8 cellular contexts compared by ENCODE assay signal in genomic region chr4:47705326-47705981, GRCh38.
A peak's percentile ranks its signal among the peaks of the same experiment; 100 is the strongest.
DNase-seq lines count a peak whose midpoint lies in the region; ATAC-seq and TF ChIP-seq lines count a peak whose summit lies in the region.
"Had no signal": no experiment of that assay in that cellular context is flagged by ENCODE, and none has a peak within 500 bp of the region (broad histone marks: within the 10 kb centered on the region; RNA-seq: fewer than 3 reads in every experiment).

No MANE protein-coding gene starts in this region.

- no peak overlapping the region for H2AFZ ChIP-seq in parathyroid adenoma

- ATAC-seq in HG02970 (IDR thresholded peaks at IDR 0.05; ENCODE audit: low FRiP score, unreplicated experiment), result no peak
- ATAC-seq: gastroesophageal sphincter had no signal

- peak overlapping the region; percentile 63 for H3K4me2 ChIP-seq in parathyroid adenoma (ENCODE audit: low read length)

- no peak for TF ChIP-seq CTCF in GM20000 (IDR thresholded peaks at IDR 0.05; ENCODE audit: extremely low read depth, missing control alignments)
- peak; percentile 19 for TF ChIP-seq CTCF in parathyroid adenoma (IDR thresholded peaks at IDR 0.05)

- TF ChIP-seq POLR2A in erythroblast (IDR thresholded peaks at IDR 0.05; ENCODE audit: low read length), result no peak

- H3K9ac ChIP-seq in parathyroid adenoma, result no peak overlapping the region

- H3K9me3 ChIP-seq in parathyroid adenoma (ENCODE audit: control insufficient read depth, low read length), result no peaks in the 10 kb centered on the region
- H3K9me3 ChIP-seq: gastroesophageal sphincter had no signal

- H3K79me2 ChIP-seq in parathyroid adenoma, result no peaks in the 10 kb centered on the region

- DNase-seq in GM20000 (ENCODE audit: low spot score), result peak; percentile 8
- DNase-seq in NCI-H510A treated with DMSO at 0.1 percent for 48 hours (lab: John Stamatoyannopoulos, UW), result peak; percentile 15
- DNase-seq in erythroblast (lab: John Stamatoyannopoulos, UW), result peak; percentile 45 to 49
- DNase-seq in stimulated activated naive CD4-positive, alpha-beta T cell (lab: John Stamatoyannopoulos, UW), result no peak
- no peak for DNase-seq in NCI-H2029 (lab: John Stamatoyannopoulos, UW)

- H3K27me3 ChIP-seq in parathyroid adenoma (ENCODE audit: control insufficient read depth, insufficient read depth, low read length), result no peaks in the 10 kb centered on the region
- H3K27me3 ChIP-seq: gastroesophageal sphincter had no signal

- peak overlapping the region; percentile 37 for H3K4me3 ChIP-seq in parathyroid adenoma (ENCODE audit: low read depth, low read length)
- H3K4me3 ChIP-seq: gastroesophageal sphincter had no signal

- H3K36me3 ChIP-seq in parathyroid adenoma (ENCODE audit: control insufficient read depth, insufficient read depth, low read length), result no peaks in the 10 kb centered on the region
- H3K36me3 ChIP-seq: gastroesophageal sphincter had no signal

- H3K4me1 ChIP-seq in parathyroid adenoma, result no peaks in the 10 kb centered on the region
- H3K4me1 ChIP-seq: gastroesophageal sphincter had no signal

- no peak overlapping the region for H3K27ac ChIP-seq in parathyroid adenoma
- H3K27ac ChIP-seq: gastroesophageal sphincter had no signal

Comparison
In these comparisons a context has a peak if more than half of its experiments do, and no peak if none do; other contexts are left out.
1. DNase-seq: peak in GM20000 (single experiment), NCI-H510A treated with DMSO at 0.1 percent for 48 hours (single experiment) and erythroblast (2 of 2); none in stimulated activated naive CD4-positive, alpha-beta T cell (0 of 6) and NCI-H2029 (single experiment).